Comparison of ENCODE assay signal across 21 cellular contexts in the genomic region with DNA sequence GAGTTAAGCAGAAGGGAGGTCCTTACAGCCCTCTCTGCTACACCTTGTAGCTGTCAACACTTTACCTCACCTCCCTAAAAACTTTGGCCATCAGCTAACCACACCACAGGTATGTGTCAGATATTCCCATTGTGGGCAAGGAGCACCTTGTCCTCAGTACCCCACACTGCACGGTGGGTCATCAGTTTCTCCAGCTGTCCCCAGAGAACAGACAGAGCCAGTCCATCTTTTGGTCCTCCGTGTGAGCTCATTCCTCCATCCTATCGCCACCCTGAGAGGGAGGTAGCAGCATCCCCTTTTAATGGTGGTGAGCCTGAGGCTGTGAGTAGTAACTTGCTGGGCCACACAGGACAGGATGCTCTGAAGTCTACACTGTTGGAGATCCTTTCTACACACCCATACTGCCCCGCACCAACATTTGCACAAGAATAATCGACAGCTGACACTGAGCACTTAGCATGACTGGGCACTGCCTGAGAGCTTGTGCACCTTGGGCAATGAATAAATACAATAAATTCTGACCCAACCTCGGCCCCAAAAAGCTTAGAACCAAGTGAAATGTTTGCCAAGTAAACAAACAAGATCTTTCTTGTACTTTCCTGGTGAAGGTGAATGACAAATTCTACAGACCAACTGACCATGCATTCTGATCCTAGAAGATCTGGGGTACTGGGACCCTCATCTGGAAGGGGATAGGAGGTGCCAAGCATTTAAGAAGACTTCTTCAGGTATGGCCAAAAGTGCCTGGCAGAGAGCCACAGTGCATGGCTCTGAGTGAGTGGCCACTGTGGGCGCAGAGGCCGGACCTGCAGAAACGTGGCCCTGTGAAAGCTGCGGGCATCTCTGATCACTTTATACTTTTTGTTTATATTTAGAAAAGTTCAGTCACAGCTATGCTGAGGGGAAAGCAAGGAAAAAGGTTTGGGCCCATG. TPM values are rescaled to one million over a fixed set of nuclear protein-coding genes. Genes with fewer than 3 reads are reported as not detected.
DNase-seq lines count a peak whose midpoint lies in the region; TF ChIP-seq lines count a peak whose summit lies in the region.
"Had no signal": no experiment of that assay in that cellular context is flagged by ENCODE, and none has a peak within 500 bp of the region (broad histone marks: within the 10 kb centered on the region; RNA-seq: fewer than 3 reads in every experiment).

No MANE protein-coding gene starts in this region.

- H2BK5ac ChIP-seq in mesenchymal stem cell (ENCODE audit: low read depth, low read length, poor library complexity, severe bottlenecking) = no peak overlapping the region

- H3K79me2 ChIP-seq in Loucy (ENCODE audit: insufficient read depth, low read length) = peaks cover 6% of the 10 kb centered on the region; the same call in 1 of the 2 replicates
- no peaks in the 10 kb centered on the region for H3K79me2 ChIP-seq in smooth muscle cell (ENCODE audit: low read depth)

- peak overlapping the region; percentile 45 for H3K9ac ChIP-seq in Loucy (ENCODE audit: low read depth, low read length, poor library complexity, severe bottlenecking)
- H3K9ac ChIP-seq in smooth muscle cell (ENCODE audit: low read depth) = no peak overlapping the region
- no peak overlapping the region for H3K9ac ChIP-seq in mesenchymal stem cell (ENCODE audit: low read length)

- peak overlapping the region; percentile 42 for H3K27ac ChIP-seq in smooth muscle cell (ENCODE audit: low read depth)
- no peak overlapping the region for H3K27ac ChIP-seq in mesenchymal stem cell (ENCODE audit: low read length, poor library complexity, severe bottlenecking)
- H3K27ac ChIP-seq in effector memory CD4-positive, alpha-beta T cell (ENCODE audit: insufficient read depth, low read length, poor library complexity, severe bottlenecking) = no peak overlapping the region
- no peak overlapping the region for H3K27ac ChIP-seq in spleen
- H3K27ac ChIP-seq: BLaER1 treated with 17β-estradiol and CSF1 and Interleukin-3, amounts not matched to agents 10 nM and 100 nM; HL-60; thyroid gland had no signal

- H3K79me1 ChIP-seq in mesenchymal stem cell (replicated peaks; ENCODE audit: low read length, poor library complexity, severe bottlenecking) = peaks cover 31% of the 10 kb centered on the region

- peaks cover 19% of the 10 kb centered on the region; the same call in 1 of the 2 replicates for H3K36me3 ChIP-seq in Loucy (ENCODE audit: insufficient read depth, low read length)
- no peaks in the 10 kb centered on the region for H3K36me3 ChIP-seq in smooth muscle cell (ENCODE audit: low read depth)
- H3K36me3 ChIP-seq in mesenchymal stem cell (ENCODE audit: control insufficient read depth in 1 of 2, insufficient read depth in 2 of 2, low read depth in 1 of 2, low read length in 2 of 2) = peaks cover 9 to 65% of the 10 kb centered on the region in 2 experiments
- H3K36me3 ChIP-seq in effector memory CD4-positive, alpha-beta T cell (ENCODE audit: control insufficient read depth, insufficient read depth, low read length) = peaks cover 41% of the 10 kb centered on the region
- H3K36me3 ChIP-seq in spleen = peaks cover 0 to 86% (median 40%) of the 10 kb centered on the region in 6 donors

- no peak overlapping the region for H3K14ac ChIP-seq in mesenchymal stem cell (ENCODE audit: low read length in 2 of 2)

- H3K4me3 ChIP-seq in Loucy (ENCODE audit: low read length, poor library complexity, severe bottlenecking) (no peak overlapping the region), smooth muscle cell (no peak overlapping the region), mesenchymal stem cell (ENCODE audit: insufficient read depth in 1 of 2, low read depth in 1 of 2, low read length in 2 of 2) (no peak overlapping the region), spleen (no peak overlapping the region)
- no peak overlapping the region for H3K4me3 ChIP-seq in effector memory CD4-positive, alpha-beta T cell (ENCODE audit: insufficient read depth, low read depth, low read length, poor library complexity, severe bottlenecking)
- H3K4me3 ChIP-seq: BLaER1 treated with 17β-estradiol and CSF1 and Interleukin-3, amounts not matched to agents 10 nM and 100 nM; skin epidermis; thyroid gland had no signal

- H3K4me2 ChIP-seq in Loucy (ENCODE audit: low read depth, low read length, poor library complexity, severe bottlenecking) (no peak overlapping the region), smooth muscle cell (no peak overlapping the region), mesenchymal stem cell (ENCODE audit: low read length, poor library complexity, severe bottlenecking) (no peak overlapping the region)

- no peak overlapping the region for H2AFZ ChIP-seq in Loucy (ENCODE audit: low read length)
- no peak overlapping the region for H2AFZ ChIP-seq in smooth muscle cell (ENCODE audit: low read depth)
- H2AFZ ChIP-seq in mesenchymal stem cell (ENCODE audit: low read depth, low read length) = no peak overlapping the region

- H4K91ac ChIP-seq in mesenchymal stem cell (ENCODE audit: low read length) = no peak overlapping the region

- no peak overlapping the region for H3K23ac ChIP-seq in mesenchymal stem cell (ENCODE audit: low read length in 2 of 2)

- no peak overlapping the region for H3K4ac ChIP-seq in mesenchymal stem cell (ENCODE audit: low read depth in 1 of 2, low read length in 2 of 2)

- H4K8ac ChIP-seq in mesenchymal stem cell (ENCODE audit: low read length) = no peak overlapping the region

- no peak for TF ChIP-seq POLR2A in spleen (IDR thresholded peaks at IDR 0.05)

- H2BK15ac ChIP-seq in mesenchymal stem cell (ENCODE audit: low read depth, poor library complexity, severe bottlenecking) = no peak overlapping the region

- peaks cover 44% of the 10 kb centered on the region for H3K4me1 ChIP-seq in Loucy (ENCODE audit: insufficient read depth, low read length, poor library complexity, severe bottlenecking)
- H3K4me1 ChIP-seq in smooth muscle cell (ENCODE audit: low read depth) = no peaks in the 10 kb centered on the region
- H3K4me1 ChIP-seq in mesenchymal stem cell (ENCODE audit: control insufficient read depth, insufficient read depth, low read depth, low read length) = peaks cover 3% of the 10 kb centered on the region
- H3K4me1 ChIP-seq in effector memory CD4-positive, alpha-beta T cell (ENCODE audit: control insufficient read depth, insufficient read depth, low read length, poor library complexity, severe bottlenecking) = no peaks in the 10 kb centered on the region
- peaks cover 0 to 17% (median 6%) of the 10 kb centered on the region in 6 donors for H3K4me1 ChIP-seq in spleen

- H3K27me3 ChIP-seq in Loucy (ENCODE audit: insufficient read depth, low read length, poor library complexity, severe bottlenecking) = no peaks in the 10 kb centered on the region
- H3K27me3 ChIP-seq in smooth muscle cell (ENCODE audit: low read depth) = no peaks in the 10 kb centered on the region
- H3K27me3 ChIP-seq in mesenchymal stem cell (ENCODE audit: control insufficient read depth in 1 of 2, insufficient read depth in 1 of 2, low read length in 2 of 2) = no peaks in the 10 kb centered on the region
- no peaks in the 10 kb centered on the region for H3K27me3 ChIP-seq in effector memory CD4-positive, alpha-beta T cell (replicated peaks; ENCODE audit: control insufficient read depth, insufficient read depth, low read length, poor library complexity, severe bottlenecking)
- H3K27me3 ChIP-seq in spleen (replicated peaks in 1 of 7) = no peaks in the 10 kb centered on the region
- H3K27me3 ChIP-seq: BLaER1 treated with 17β-estradiol and CSF1 and Interleukin-3, amounts not matched to agents 10 nM and 100 nM; thyroid gland had no signal

- 90% methylated on average over 10 of the region's 10 CpGs for WGBS in smooth muscle cell (ENCODE audit: low lambda C conversion rate)
- WGBS in mesenchymal stem cell = 93% methylated on average over 8 of the region's 10 CpGs
- 93 to 97% (median 94%) methylated on average over 10 of the region's 10 CpGs for whole genome bisulfite sequencing in spleen, 5 donors

- no peaks in the 10 kb centered on the region for H3K9me3 ChIP-seq in Loucy (ENCODE audit: insufficient read depth, low read depth, low read length)
- H3K9me3 ChIP-seq in smooth muscle cell (replicated peaks; ENCODE audit: low read depth) = no peaks in the 10 kb centered on the region
- no peaks in the 10 kb centered on the region for H3K9me3 ChIP-seq in mesenchymal stem cell (ENCODE audit: control insufficient read depth, low read length)
- H3K9me3 ChIP-seq in effector memory CD4-positive, alpha-beta T cell (ENCODE audit: control insufficient read depth, low read length) = no peaks in the 10 kb centered on the region
- no peaks in the 10 kb centered on the region for H3K9me3 ChIP-seq in spleen
- H3K9me3 ChIP-seq: BLaER1 treated with 17β-estradiol and CSF1 and Interleukin-3, amounts not matched to agents 10 nM and 100 nM; thyroid gland had no signal

- no peak overlapping the region for H2AK5ac ChIP-seq in mesenchymal stem cell (ENCODE audit: low read length, severe bottlenecking)

- no peak overlapping the region for H2BK120ac ChIP-seq in mesenchymal stem cell (ENCODE audit: low read depth, low read length)

- DNase-seq in GM20000 (ENCODE audit: low spot score) (peak; percentile 0), iPS-NIHi7 (ENCODE audit: extremely low spot score) (peak; percentile 4), smooth muscle cell (lab: John Stamatoyannopoulos, UW; ENCODE audit: unreplicated experiment) (no peak), mesenchymal stem cell (no peak), spleen (no peak)
- no peak for DNase-seq in effector memory CD4-positive, alpha-beta T cell
- DNase-seq: amniotic stem cell; COR-L47; DMS53; effector CD8-positive, alpha-beta T cell; glutamatergic neuron; HCEC 1CT; Karpas-422; left ventricle myocardium superior; NCI-H748 treated with DMSO at 0.1 percent for 48 hours; Right ventricle myocardium superior had no signal

- intact Hi-C loops in spleen (cut with DNase I; ENCODE audit: low total_unique reads) = no loop called here

- H4K20me1 ChIP-seq in Loucy (ENCODE audit: insufficient read depth, low read length, poor library complexity, severe bottlenecking) (no peaks in the 10 kb centered on the region), smooth muscle cell (ENCODE audit: low read depth) (no peaks in the 10 kb centered on the region)

- no peak overlapping the region for H3K18ac ChIP-seq in mesenchymal stem cell (ENCODE audit: low read depth in 1 of 2, low read length in 2 of 2)

- H2BK12ac ChIP-seq in mesenchymal stem cell (ENCODE audit: low read length in 2 of 2) = no peak overlapping the region

- H3F3A ChIP-seq in Loucy (ENCODE audit: low read depth) = 0 out of 2 replicates have a peak, but pooled peaks cover 4% of the 10 kb centered on the region
- H3F3A ChIP-seq in smooth muscle cell (ENCODE audit: low read depth) = peaks cover 11% of the 10 kb centered on the region

- H3K9me2 ChIP-seq in Loucy (replicated peaks; ENCODE audit: low read depth, low read length) = no peaks in the 10 kb centered on the region

- TF ChIP-seq CTCF in GM20000 (IDR thresholded peaks at IDR 0.05; ENCODE audit: extremely low read depth, missing control alignments) = no peak
- no peak for TF ChIP-seq CTCF in Loucy (conservative IDR thresholded peaks at IDR 0.05; ENCODE audit: low read length)
- no peak for TF ChIP-seq CTCF in smooth muscle cell (IDR thresholded peaks at IDR 0.05; ENCODE audit: borderline replicate concordance, insufficient read depth, poor library complexity, severe bottlenecking)
- no peak for TF ChIP-seq CTCF in spleen (IDR thresholded peaks at IDR 0.05 in 8 of 11, conservative IDR thresholded peaks at IDR 0.05 in 3 of 11)

RNA-seq across cellular contexts. Expression of a gene that starts 6.9 kb away (rescaled TPM):
- 8.7 and 11.2 TPM in 2 replicates for total RNA-seq in smooth muscle cell
- 9.5 and 12.0 TPM in 2 replicates for polyA plus RNA-seq in smooth muscle cell
- polyA plus RNA-seq in mesenchymal stem cell (2013, experiment 1 of 2) = 8.1 TPM
- polyA plus RNA-seq in mesenchymal stem cell (2013, experiment 2 of 2) = 8.2 TPM
- 10 to 100 TPM in 3 of 7 donors, 1 to 10 TPM in 4; 8.5 to 17.1 (median 9.5) TPM for total RNA-seq in spleen
- polyA plus RNA-seq in spleen = 10 to 100 TPM in 2 of 3 donors, 1 to 10 TPM in 1; 8.4 to 14.1 (median 12.1) TPM

RNA-seq across cellular contexts. Expression of a gene that starts 7.1 kb away (rescaled TPM):
- 76.8 and 81.1 TPM in 2 replicates for total RNA-seq in smooth muscle cell
- polyA plus RNA-seq in smooth muscle cell = 59.0 and 60.1 TPM in 2 replicates
- 59.7 TPM for polyA plus RNA-seq in mesenchymal stem cell (2013, experiment 1 of 2)
- polyA plus RNA-seq in mesenchymal stem cell (2013, experiment 2 of 2) = 60.6 TPM
- 10 to 100 TPM; 40.5 to 64.2 (median 53.9) TPM for total RNA-seq in spleen
- polyA plus RNA-seq in spleen = 10 to 100 TPM; 18.7 to 22.8 (median 22.5) TPM

Comparison
In these comparisons a context has a peak if more than half of its experiments do, and no peak if none do; other contexts are left out.
1. DNase-seq: peak in GM20000 (single experiment) and iPS-NIHi7 (single experiment); none in smooth muscle cell (single experiment), mesenchymal stem cell (single experiment), effector memory CD4-positive, alpha-beta T cell (0 of 3) and spleen (single experiment).